In genomic region chr11:1123970-1124369, GRCh38 we compare ENCODE assay signal across 13 cellular contexts. TPM values are rescaled to one million over a fixed set of nuclear protein-coding genes. Genes with fewer than 3 reads are reported as not detected.
"Had no signal": no experiment of that assay in that cellular context is flagged by ENCODE, and none has a peak within 500 bp of the region (broad histone marks: within the 10 kb centered on the region; RNA-seq: fewer than 3 reads in every experiment).

No MANE protein-coding gene starts in this region.

- DNase-seq: activated CD4-positive, alpha-beta T cell treated with anti-CD3 and anti-CD28 coated beads, Interleukin-2, amount 50 U/mL, for 48 hours; activated effector memory CD4-positive, alpha-beta T cell treated with anti-CD3 and anti-CD28 coated beads, Interleukin-2, amount 50 U/mL, for 16 hours; caudate nucleus; effector CD4-positive, alpha-beta T cell; foreskin melanocyte; heart right ventricle; ovary; stimulated activated CD4-positive, alpha-beta T cell treated with anti-CD3 and anti-CD28 coated beads, Interleukin-15, amount 100 ng/mL, for 24 hours; thyroid gland; uterus had no signal

- ATAC-seq: heart right ventricle had no signal

RNA-seq across cellular contexts. Expression of gene MUC5AC, which starts 33.8 kb away (rescaled TPM):
- total RNA-seq: heart right ventricle, mesenteric fat pad, renal cortical epithelial cell, thyroid gland had no signal

RNA-seq across cellular contexts. Expression of gene MUC2, which starts 49.3 kb away (rescaled TPM):
- total RNA-seq: renal cortical epithelial cell, skeletal muscle tissue, thyroid gland had no signal
